8 cellular contexts compared by ENCODE assay signal in the genomic region with DNA sequence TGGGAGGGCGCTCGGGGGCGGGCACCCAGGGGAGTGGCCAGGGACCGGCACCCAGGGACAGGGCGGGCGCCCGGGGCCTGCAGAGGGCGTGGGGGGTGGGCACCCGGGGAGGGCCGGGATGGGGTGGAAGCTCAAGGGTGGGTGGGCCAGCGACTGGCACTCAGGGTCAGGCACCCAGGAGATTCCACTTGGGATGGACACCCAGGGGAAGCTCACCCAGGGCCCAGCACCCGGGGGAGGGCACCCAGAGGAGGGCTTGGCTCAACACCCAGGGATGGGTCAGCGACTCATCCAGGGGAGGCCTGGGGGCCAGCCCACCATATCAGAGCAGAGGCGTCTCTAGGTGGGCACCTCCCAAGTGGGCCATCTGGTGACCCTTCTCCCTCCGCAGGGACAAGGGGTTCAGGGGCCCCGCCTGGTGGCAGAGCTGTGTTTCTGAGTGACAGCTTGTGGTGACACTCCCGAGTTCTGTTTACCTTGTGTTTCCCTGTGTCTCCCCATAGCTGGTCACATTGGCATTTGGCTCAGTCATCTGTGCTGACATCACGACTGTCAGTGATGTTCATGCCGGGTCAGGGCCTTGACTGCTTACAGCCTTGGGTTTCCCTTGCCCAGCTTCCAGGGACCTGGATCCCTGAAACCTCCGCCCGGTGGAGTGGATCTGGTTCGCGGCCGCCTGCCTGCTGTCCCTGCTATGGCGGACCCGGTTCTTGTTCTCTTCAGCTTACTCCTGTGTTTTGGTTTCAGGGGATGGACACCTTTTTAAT. TPM values are rescaled to one million over a fixed set of nuclear protein-coding genes. Genes with fewer than 3 reads are reported as not detected.
DNase-seq lines count a peak whose midpoint lies in the region; ATAC-seq and TF ChIP-seq lines count a peak whose summit lies in the region.

No MANE protein-coding gene starts in this region.

- peaks cover 6% of the 10 kb centered on the region for H3K36me3 Mint-ChIP-seq in CD4-positive, CD25-positive, alpha-beta regulatory T cell
- H3K36me3 Mint-ChIP-seq in activated T-helper 1 cell treated with anti-CD3 and anti-CD28 coated beads, Interleukin-12 subunit alpha, Interleukin-12 subunit beta, Interleukin-2, Interleukin-4 antibody, amounts not matched to agents 30 ng/mL and 10 ng/mL and 1 ng/mL, durations not matched to agents 14 hours and 24 hours and 36 hours (ENCODE audit: low read depth), result peaks cover 6% of the 10 kb centered on the region
- H3K36me3 Mint-ChIP-seq in nephron (ENCODE audit: low read depth), result no peaks in the 10 kb centered on the region

- peak overlapping the region; percentile 87 to 93 (median 92) for H3K4me3 Mint-ChIP-seq in CD4-positive, CD25-positive, alpha-beta regulatory T cell
- H3K4me3 Mint-ChIP-seq in activated T-helper 1 cell treated with anti-CD3 and anti-CD28 coated beads, Interleukin-12 subunit alpha, Interleukin-12 subunit beta, Interleukin-2, Interleukin-4 antibody, amounts not matched to agents 30 ng/mL and 10 ng/mL and 1 ng/mL, durations not matched to agents 14 hours and 24 hours and 36 hours, result peak overlapping the region; percentile 85
- H3K4me3 Mint-ChIP-seq in nephron, result peak overlapping the region; percentile 89

- DNase-seq in CD4-positive, CD25-positive, alpha-beta regulatory T cell, result peak in 2 of 3 donors; percentile 42 to 69
- DNase-seq in NCI-H748 (lab: John Stamatoyannopoulos, UW; ENCODE audit: unreplicated experiment), result peak; percentile 44
- DNase-seq in activated T-helper 1 cell treated with anti-CD3 and anti-CD28 coated beads, Interleukin-12 subunit alpha, Interleukin-12 subunit beta, Interleukin-2, Interleukin-4 antibody, amounts not matched to agents 30 ng/mL and 10 ng/mL and 1 ng/mL, durations not matched to agents 14 hours and 24 hours and 36 hours (ENCODE audit: low spot score), result peak; percentile 44
- DNase-seq in fibroblast of peridontal ligament (ENCODE audit: extremely low read depth), result peak; percentile 73
- DNase-seq in superior temporal gyrus (ENCODE audit: extremely low spot score), result peak; percentile 73

- ATAC-seq in CD4-positive, CD25-positive, alpha-beta regulatory T cell (ENCODE audit: low read depth in 2 of 2), result peak in 1 of 2 donors; percentile 0
- ATAC-seq in GM19035 (IDR thresholded peaks at IDR 0.05; ENCODE audit: unreplicated experiment) (peak; percentile 12), HG03196 (IDR thresholded peaks at IDR 0.05; ENCODE audit: unreplicated experiment) (peak; percentile 14)

- H3K27ac Mint-ChIP-seq in CD4-positive, CD25-positive, alpha-beta regulatory T cell, result peak overlapping the region; percentile 97 to 98 (median 97)
- H3K27ac Mint-ChIP-seq in activated T-helper 1 cell treated with anti-CD3 and anti-CD28 coated beads, Interleukin-12 subunit alpha, Interleukin-12 subunit beta, Interleukin-2, Interleukin-4 antibody, amounts not matched to agents 30 ng/mL and 10 ng/mL and 1 ng/mL, durations not matched to agents 14 hours and 24 hours and 36 hours, result peak overlapping the region; percentile 94
- peak overlapping the region; percentile 93 to 97 (median 96) for H3K27ac Mint-ChIP-seq in nephron

- TF ChIP-seq CTCF in nephron (IDR thresholded peaks at IDR 0.05; ENCODE audit: unreplicated experiment in 3 of 3), result peak in 2 of 3 experiments; percentile 12 to 14

- peaks cover 5% of the 10 kb centered on the region for H3K27me3 Mint-ChIP-seq in CD4-positive, CD25-positive, alpha-beta regulatory T cell
- H3K27me3 Mint-ChIP-seq in activated T-helper 1 cell treated with anti-CD3 and anti-CD28 coated beads, Interleukin-12 subunit alpha, Interleukin-12 subunit beta, Interleukin-2, Interleukin-4 antibody, amounts not matched to agents 30 ng/mL and 10 ng/mL and 1 ng/mL, durations not matched to agents 14 hours and 24 hours and 36 hours (ENCODE audit: insufficient read depth), result no peaks in the 10 kb centered on the region
- no peaks in the 10 kb centered on the region for H3K27me3 Mint-ChIP-seq in nephron (ENCODE audit: low read depth)

- peaks cover 26% of the 10 kb centered on the region for H3K4me1 ChIP-seq in CD4-positive, CD25-positive, alpha-beta regulatory T cell (ENCODE audit: control insufficient read depth, insufficient read depth, low read length, poor library complexity, severe bottlenecking)

- no peaks in the 10 kb centered on the region for H3K27me3 ChIP-seq in CD4-positive, CD25-positive, alpha-beta regulatory T cell (ENCODE audit: control insufficient read depth, insufficient read depth, low read length)

- intact Hi-C loops in activated T-helper 1 cell treated with anti-CD3 and anti-CD28 coated beads, Interleukin-12 subunit alpha, Interleukin-12 subunit beta, Interleukin-2, Interleukin-4 antibody, amounts not matched to agents 30 ng/mL and 10 ng/mL and 1 ng/mL, durations not matched to agents 14 hours and 24 hours and 36 hours (cut with micrococcal nuclease), result loop anchor here (1.0 to 10.0 kb wide), 10 partner anchors 8 to 1762 kb away; a partner anchor contains a TSS

- H3K9me3 ChIP-seq in CD4-positive, CD25-positive, alpha-beta regulatory T cell (ENCODE audit: control insufficient read depth in 2 of 2, low read length in 2 of 2), result no peaks in the 10 kb centered on the region

- H3K36me3 ChIP-seq in CD4-positive, CD25-positive, alpha-beta regulatory T cell (ENCODE audit: control insufficient read depth, insufficient read depth, low read length), result peaks cover 5% of the 10 kb centered on the region

- H3K27ac ChIP-seq in CD4-positive, CD25-positive, alpha-beta regulatory T cell (ENCODE audit: insufficient read depth, low read length, poor library complexity, severe bottlenecking), result peak overlapping the region; percentile 98

- H3K4me3 ChIP-seq in CD4-positive, CD25-positive, alpha-beta regulatory T cell (ENCODE audit: low read depth, low read length), result peak overlapping the region; percentile 67

- no peaks in the 10 kb centered on the region for H3K9me3 Mint-ChIP-seq in CD4-positive, CD25-positive, alpha-beta regulatory T cell
- no peaks in the 10 kb centered on the region for H3K9me3 Mint-ChIP-seq in activated T-helper 1 cell treated with anti-CD3 and anti-CD28 coated beads, Interleukin-12 subunit alpha, Interleukin-12 subunit beta, Interleukin-2, Interleukin-4 antibody, amounts not matched to agents 30 ng/mL and 10 ng/mL and 1 ng/mL, durations not matched to agents 14 hours and 24 hours and 36 hours
- H3K9me3 Mint-ChIP-seq in nephron, result no peaks in the 10 kb centered on the region

- peaks cover 0 to 58% (median 27%) of the 10 kb centered on the region in 4 donors for H3K4me1 Mint-ChIP-seq in CD4-positive, CD25-positive, alpha-beta regulatory T cell
- peaks cover 21% of the 10 kb centered on the region for H3K4me1 Mint-ChIP-seq in activated T-helper 1 cell treated with anti-CD3 and anti-CD28 coated beads, Interleukin-12 subunit alpha, Interleukin-12 subunit beta, Interleukin-2, Interleukin-4 antibody, amounts not matched to agents 30 ng/mL and 10 ng/mL and 1 ng/mL, durations not matched to agents 14 hours and 24 hours and 36 hours (ENCODE audit: low read depth)
- peaks cover 20% of the 10 kb centered on the region for H3K4me1 Mint-ChIP-seq in nephron

RNA-seq across cellular contexts. Expression of a gene that starts 0.7 kb away (rescaled TPM):
- 17.0 TPM for total RNA-seq in CD4-positive, CD25-positive, alpha-beta regulatory T cell
- 1 to 10 TPM; 2.0 to 5.5 (median 4.0) TPM for polyA plus RNA-seq in CD4-positive, CD25-positive, alpha-beta regulatory T cell
- total RNA-seq in activated T-helper 1 cell treated with anti-CD3 and anti-CD28 coated beads, Interleukin-12 subunit alpha, Interleukin-12 subunit beta, Interleukin-2, Interleukin-4 antibody, amounts not matched to agents 30 ng/mL and 10 ng/mL and 1 ng/mL, durations not matched to agents 14 hours and 24 hours and 36 hours, result 7.5 and 8.1 TPM in 2 replicates

RNA-seq across cellular contexts. Expression of a gene that starts 16.6 kb away (rescaled TPM):
- total RNA-seq in CD4-positive, CD25-positive, alpha-beta regulatory T cell, result 2.8 TPM
- polyA plus RNA-seq in CD4-positive, CD25-positive, alpha-beta regulatory T cell, result not detected
- total RNA-seq in activated T-helper 1 cell treated with anti-CD3 and anti-CD28 coated beads, Interleukin-12 subunit alpha, Interleukin-12 subunit beta, Interleukin-2, Interleukin-4 antibody, amounts not matched to agents 30 ng/mL and 10 ng/mL and 1 ng/mL, durations not matched to agents 14 hours and 24 hours and 36 hours, result 0.61 and 0.93 TPM in 2 replicates

RNA-seq across cellular contexts. Expression of a gene that starts 26.3 kb away (rescaled TPM):
- 270 TPM for total RNA-seq in CD4-positive, CD25-positive, alpha-beta regulatory T cell
- polyA plus RNA-seq in CD4-positive, CD25-positive, alpha-beta regulatory T cell, result 100 to 1,000 TPM; 329 to 413 (median 371) TPM
- total RNA-seq in activated T-helper 1 cell treated with anti-CD3 and anti-CD28 coated beads, Interleukin-12 subunit alpha, Interleukin-12 subunit beta, Interleukin-2, Interleukin-4 antibody, amounts not matched to agents 30 ng/mL and 10 ng/mL and 1 ng/mL, durations not matched to agents 14 hours and 24 hours and 36 hours, result 201 and 202 TPM in 2 replicates

RNA-seq across cellular contexts. Expression of a gene that starts 41.5 kb away (rescaled TPM):
- total RNA-seq in CD4-positive, CD25-positive, alpha-beta regulatory T cell, result 57.1 TPM
- polyA plus RNA-seq in CD4-positive, CD25-positive, alpha-beta regulatory T cell, result 1 to 10 TPM in 3 of 4 donors, under 1 TPM in 1; 0.13 to 1.2 (median 1.1) TPM
- total RNA-seq in activated T-helper 1 cell treated with anti-CD3 and anti-CD28 coated beads, Interleukin-12 subunit alpha, Interleukin-12 subunit beta, Interleukin-2, Interleukin-4 antibody, amounts not matched to agents 30 ng/mL and 10 ng/mL and 1 ng/mL, durations not matched to agents 14 hours and 24 hours and 36 hours, result 15.0 and 15.2 TPM in 2 replicates

RNA-seq across cellular contexts. Expression of a gene that starts 57.3 kb away (rescaled TPM):
- total RNA-seq in CD4-positive, CD25-positive, alpha-beta regulatory T cell, result 62.5 TPM
- polyA plus RNA-seq in CD4-positive, CD25-positive, alpha-beta regulatory T cell, result 100 to 1,000 TPM; 126 to 163 (median 143) TPM
- total RNA-seq in activated T-helper 1 cell treated with anti-CD3 and anti-CD28 coated beads, Interleukin-12 subunit alpha, Interleukin-12 subunit beta, Interleukin-2, Interleukin-4 antibody, amounts not matched to agents 30 ng/mL and 10 ng/mL and 1 ng/mL, durations not matched to agents 14 hours and 24 hours and 36 hours, result 53.3 and 61.7 TPM in 2 replicates
